ENCODE assay signal across 14 cellular contexts in genomic region chr16:25580071-25580470, GRCh38.
DNase-seq lines count a peak whose midpoint lies in the region; ATAC-seq, FAIRE-seq and TF ChIP-seq lines count a peak whose summit lies in the region.
"Had no signal": no experiment of that assay in that cellular context is flagged by ENCODE, and none has a peak within 500 bp of the region (broad histone marks: within the 10 kb centered on the region; RNA-seq: fewer than 3 reads in every experiment).

No MANE protein-coding gene starts in this region.

- H3K27ac ChIP-seq in esophagus muscularis mucosa (replicated peaks in 1 of 4) (no peak overlapping the region), mesendoderm (ENCODE audit: low read depth, low read length) (no peak overlapping the region)
- H3K27ac ChIP-seq: BLaER1 had no signal

- H3K36me3 Mint-ChIP-seq in activated CD4-positive, alpha-beta memory T cell treated with anti-CD3 and anti-CD28 coated beads for 36 hours, result no peaks in the 10 kb centered on the region
- H3K36me3 Mint-ChIP-seq: CD8-positive, alpha-beta memory T cell had no signal

- no peak overlapping the region for H3K4ac ChIP-seq in mesendoderm (ENCODE audit: low read depth, low read length)

- H3K27me3 ChIP-seq in esophagus muscularis mucosa, result no peaks in the 10 kb centered on the region
- H3K27me3 ChIP-seq in mesendoderm (ENCODE audit: insufficient read depth, low read length, poor library complexity), result no peaks in the 10 kb centered on the region
- H3K27me3 ChIP-seq: BLaER1 had no signal

- H3K4me2 ChIP-seq in mesendoderm (ENCODE audit: low read length), result no peak overlapping the region
- H3K4me2 ChIP-seq: BLaER1 had no signal

- no peak overlapping the region for H3K27ac Mint-ChIP-seq in activated CD4-positive, alpha-beta memory T cell treated with anti-CD3 and anti-CD28 coated beads for 36 hours
- H3K27ac Mint-ChIP-seq: CD8-positive, alpha-beta memory T cell had no signal

- H3K9ac ChIP-seq in mesendoderm (ENCODE audit: low read length), result no peak overlapping the region
- H3K9ac ChIP-seq: BLaER1 had no signal

- peak; percentile 81 for DNase-seq in ELF-1 (ENCODE audit: low read depth, low spot score)
- DNase-seq in NCI-H526 (lab: John Stamatoyannopoulos, UW), result peak; percentile 59 to 86
- DNase-seq in esophagus muscularis mucosa (ENCODE audit: extremely low spot score), result peak; percentile 21
- peak; percentile 28 for DNase-seq in mesendoderm
- no peak for DNase-seq in activated CD4-positive, alpha-beta memory T cell treated with anti-CD3 and anti-CD28 coated beads for 36 hours
- DNase-seq in NCI-H1694 treated with DMSO at 0.1 percent for 48 hours (lab: John Stamatoyannopoulos, UW), result no peak
- DNase-seq in frontal cortex (ENCODE audit: low spot score in 2 of 2), result no peak
- DNase-seq: 8988T; AML-193; CD8-positive, alpha-beta memory T cell; DMS53 had no signal

- H3K4me1 ChIP-seq in esophagus muscularis mucosa (no peaks in the 10 kb centered on the region), mesendoderm (ENCODE audit: control insufficient read depth, low read depth, low read length) (no peaks in the 10 kb centered on the region)
- H3K4me1 ChIP-seq: BLaER1 had no signal

- no peak for TF ChIP-seq POLR2A in esophagus muscularis mucosa (IDR thresholded peaks at IDR 0.05; ENCODE audit: low read depth)

- no peak overlapping the region for H2AK5ac ChIP-seq in mesendoderm (ENCODE audit: low read length)

- no peak overlapping the region for H3K4me3 Mint-ChIP-seq in activated CD4-positive, alpha-beta memory T cell treated with anti-CD3 and anti-CD28 coated beads for 36 hours
- H3K4me3 Mint-ChIP-seq: CD8-positive, alpha-beta memory T cell had no signal

- H2BK15ac ChIP-seq in mesendoderm (replicated peaks; ENCODE audit: low read depth), result no peak overlapping the region

- intact Hi-C loops in esophagus muscularis mucosa (cut with DNase I), result no loop called here
- intact Hi-C loops in activated CD4-positive, alpha-beta memory T cell treated with anti-CD3 and anti-CD28 coated beads for 36 hours (cut with micrococcal nuclease), result no loop called here

- H3K79me2 ChIP-seq in mesendoderm (ENCODE audit: control insufficient read depth, insufficient read depth, low read length), result no peaks in the 10 kb centered on the region

- CTCF ChIA-PET in activated CD4-positive, alpha-beta memory T cell treated with anti-CD3 and anti-CD28 coated beads for 36 hours (lab: Charles Lee), result no interaction called here

- no peak for TF ChIP-seq EP300 in esophagus muscularis mucosa (IDR thresholded peaks at IDR 0.05)

- no peaks in the 10 kb centered on the region for H3K27me3 Mint-ChIP-seq in activated CD4-positive, alpha-beta memory T cell treated with anti-CD3 and anti-CD28 coated beads for 36 hours

- FAIRE-seq in frontal cortex (lab: Jason Lieb, UNC), result no peak
- FAIRE-seq: H54 had no signal

- H3K56ac ChIP-seq in mesendoderm (ENCODE audit: low read length), result no peak overlapping the region

- POLR2A ChIA-PET in activated CD4-positive, alpha-beta memory T cell treated with anti-CD3 and anti-CD28 coated beads for 36 hours (lab: Charles Lee), result no interaction called here

- H3K36me3 ChIP-seq in esophagus muscularis mucosa (no peaks in the 10 kb centered on the region), mesendoderm (ENCODE audit: control insufficient read depth, insufficient read depth, low read length) (no peaks in the 10 kb centered on the region)
- H3K36me3 ChIP-seq: BLaER1 had no signal

- H3K18ac ChIP-seq in mesendoderm (ENCODE audit: low read length), result no peak overlapping the region

- H3K4me3 ChIP-seq in esophagus muscularis mucosa (no peak overlapping the region), mesendoderm (ENCODE audit: low read length) (no peak overlapping the region)
- H3K4me3 ChIP-seq: BLaER1 had no signal

- no peak overlapping the region for H3K23ac ChIP-seq in mesendoderm (ENCODE audit: low read length)

- ATAC-seq in GM18520 (IDR thresholded peaks at IDR 0.05; ENCODE audit: unreplicated experiment), result no peak

- H2BK5ac ChIP-seq in mesendoderm (ENCODE audit: low read length), result no peak overlapping the region

- 79% methylated on average over 13 of the region's 13 CpGs for WGBS in esophagus muscularis mucosa
- WGBS in mesendoderm (ENCODE audit: extremely low coverage, insufficient coverage, low lambda C conversion rate), result no CpG with 5 or more reads among the region's 13 CpGs

- H4K8ac ChIP-seq in mesendoderm (ENCODE audit: low read depth, low read length), result no peak overlapping the region

- no peak overlapping the region for H4K5ac ChIP-seq in mesendoderm (ENCODE audit: low read length)

- H3K9me3 ChIP-seq in esophagus muscularis mucosa, result no peaks in the 10 kb centered on the region
- H3K9me3 ChIP-seq: BLaER1 had no signal

- no peak for TF ChIP-seq CTCF in esophagus muscularis mucosa (IDR thresholded peaks at IDR 0.05)

- no peaks in the 10 kb centered on the region for H3K4me1 Mint-ChIP-seq in activated CD4-positive, alpha-beta memory T cell treated with anti-CD3 and anti-CD28 coated beads for 36 hours (ENCODE audit: low read depth)
- H3K4me1 Mint-ChIP-seq: CD8-positive, alpha-beta memory T cell had no signal

- no peaks in the 10 kb centered on the region for H3K9me3 Mint-ChIP-seq in activated CD4-positive, alpha-beta memory T cell treated with anti-CD3 and anti-CD28 coated beads for 36 hours

- H2BK120ac ChIP-seq in mesendoderm (ENCODE audit: low read depth, low read length), result no peak overlapping the region

- H3K79me1 ChIP-seq in mesendoderm (ENCODE audit: low read length), result no peaks in the 10 kb centered on the region

Comparison
In these comparisons a context has a peak if more than half of its experiments do, and no peak if none do; other contexts are left out.
1. DNase-seq: peak in ELF-1 (single experiment), NCI-H526 (2 of 2), esophagus muscularis mucosa (single experiment) and mesendoderm (single experiment); none in activated CD4-positive, alpha-beta memory T cell treated with anti-CD3 and anti-CD28 coated beads for 36 hours (single experiment), NCI-H1694 treated with DMSO at 0.1 percent for 48 hours (single experiment) and frontal cortex (0 of 2).